11 cellular contexts compared by ENCODE assay signal in genomic region chr2:4973973-4974372, GRCh38.
"Had no signal": no experiment of that assay in that cellular context is flagged by ENCODE, and none has a peak within 500 bp of the region (broad histone marks: within the 10 kb centered on the region; RNA-seq: fewer than 3 reads in every experiment).

No MANE protein-coding gene starts in this region.

- DNase-seq: activated CD4-positive, CD25-positive, alpha-beta regulatory T cell; activated gamma-delta T cell treated with Interleukin-2 at 50 U/mL for 16 hours; activated naive CD8-positive, alpha-beta T cell treated with anti-CD3 and anti-CD28 coated beads, Interleukin-2, amount 10 ng/mL, durations not matched to agents 7 days and 5 days; activated T-cell treated with anti-CD3 and anti-CD28 coated beads, Interleukin-2, amount 50 U/mL, for 24 hours; dorsolateral prefrontal cortex; esophagus squamous epithelium; foreskin melanocyte; heart left ventricle; pancreas; stimulated activated CD4-positive, alpha-beta T cell treated with anti-CD3 and anti-CD28 coated beads, Interleukin-4, amount 100 ng/mL, for 4 hours; tibial artery had no signal

- H3K36me3 ChIP-seq: esophagus squamous epithelium, heart left ventricle, pancreas, tibial artery had no signal

- ATAC-seq: pancreas had no signal

- H3K27me3 ChIP-seq: esophagus squamous epithelium, heart left ventricle, pancreas, tibial artery had no signal

- H3K4me1 ChIP-seq: esophagus squamous epithelium, heart left ventricle, pancreas, tibial artery had no signal

- H3K27ac ChIP-seq: dorsolateral prefrontal cortex, esophagus squamous epithelium, heart left ventricle, pancreas, tibial artery had no signal

- H3K4me3 ChIP-seq: dorsolateral prefrontal cortex, esophagus squamous epithelium, heart left ventricle, pancreas, tibial artery had no signal

- H3K9me3 ChIP-seq: esophagus squamous epithelium, heart left ventricle, pancreas, tibial artery had no signal
